ENCODE assay signal across 22 cellular contexts in the genomic region with DNA sequence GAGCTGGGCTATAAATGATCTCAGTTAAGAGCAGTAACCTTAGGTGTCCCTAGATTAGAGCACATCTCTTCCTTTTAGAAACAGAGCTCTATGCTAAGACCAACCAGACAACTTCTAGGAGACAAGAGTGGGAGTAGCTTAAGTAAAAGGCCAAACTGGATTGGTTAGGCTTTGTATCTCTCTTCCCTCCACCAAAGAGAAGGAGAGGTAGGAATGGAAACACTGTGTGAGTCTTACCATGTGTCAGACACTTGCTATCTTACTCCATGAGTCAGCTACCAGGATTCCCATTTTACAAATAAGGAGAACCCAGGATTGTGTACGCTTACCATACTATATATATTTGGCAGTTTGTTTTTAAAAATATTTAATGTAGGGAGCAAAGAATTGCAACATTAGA.
A peak's percentile ranks its signal among the peaks of the same experiment; 100 is the strongest.
DNase-seq lines count a peak whose midpoint lies in the region; ATAC-seq and TF ChIP-seq lines count a peak whose summit lies in the region.
"Had no signal": no experiment of that assay in that cellular context is flagged by ENCODE, and none has a peak within 500 bp of the region (broad histone marks: within the 10 kb centered on the region; RNA-seq: fewer than 3 reads in every experiment).

No MANE protein-coding gene starts in this region.

- H3K23ac ChIP-seq in mesenchymal stem cell (ENCODE audit: low read length in 2 of 2), result no peak overlapping the region

- no peaks in the 10 kb centered on the region for H3K79me1 ChIP-seq in mesenchymal stem cell (replicated peaks; ENCODE audit: low read length, poor library complexity, severe bottlenecking)

- no peak overlapping the region for H3K9ac ChIP-seq in mesenchymal stem cell (ENCODE audit: low read length)
- H3K9ac ChIP-seq: BLaER1, SK-N-SH had no signal

- H3K36me3 ChIP-seq in mesenchymal stem cell (ENCODE audit: control insufficient read depth in 1 of 2, insufficient read depth in 2 of 2, low read depth in 1 of 2, low read length in 2 of 2) (no peaks in the 10 kb centered on the region), lower lobe of right lung (no peaks in the 10 kb centered on the region)
- H3K36me3 ChIP-seq: BLaER1 had no signal

- no peak overlapping the region for H2BK15ac ChIP-seq in mesenchymal stem cell (ENCODE audit: low read depth, poor library complexity, severe bottlenecking)

- no peak overlapping the region for H2BK5ac ChIP-seq in mesenchymal stem cell (ENCODE audit: low read depth, low read length, poor library complexity, severe bottlenecking)

- TF ChIP-seq CTCF in lower lobe of right lung (IDR thresholded peaks at IDR 0.05), result no peak

- intact Hi-C loops in posterior vena cava (cut with DNase I) (no loop called here), lower lobe of right lung (cut with DNase I) (no loop called here)

- WGBS in mesenchymal stem cell, result no CpG with 5 or more reads among the region's 1 CpG

- ATAC-seq in lower lobe of right lung, result no peak
- ATAC-seq: HCT116 had no signal

- DNase-seq in ELR (ENCODE audit: low read depth) (peak; percentile 1), NCI-H226 (peak; percentile 10), amniotic epithelial cell (ENCODE audit: low read depth) (peak; percentile 27), mesenchymal stem cell (peak; percentile 3), SW480 (ENCODE audit: low spot score) (no peak), posterior vena cava (ENCODE audit: low spot score) (no peak), lower lobe of right lung (no peak)
- DNase-seq: Caco-2; CD4-positive, alpha-beta memory T cell; DMS 273 treated with DMSO at 0.1 percent for 48 hours; GDM1; GOT3; Karpas-422; MV-4-11; NCI-H1694; NCI-H2081 treated with DMSO at 0.1 percent for 48 hours; NCI-H510A treated with DMSO at 0.1 percent for 48 hours; RPMI8226; SHP77 treated with DMSO at 0.1 percent for 48 hours; SK-N-SH had no signal

- H3K4me3 ChIP-seq in mesenchymal stem cell (ENCODE audit: insufficient read depth in 1 of 2, low read depth in 1 of 2, low read length in 2 of 2) (no peak overlapping the region), lower lobe of right lung (no peak overlapping the region)
- H3K4me3 ChIP-seq: BLaER1 had no signal

- no peak overlapping the region for H4K8ac ChIP-seq in mesenchymal stem cell (ENCODE audit: low read length)

- no peak overlapping the region for H2AK5ac ChIP-seq in mesenchymal stem cell (ENCODE audit: low read length, severe bottlenecking)

- no peak overlapping the region for H3K18ac ChIP-seq in mesenchymal stem cell (ENCODE audit: low read depth in 1 of 2, low read length in 2 of 2)

- no peak overlapping the region for H3K4me2 ChIP-seq in mesenchymal stem cell (ENCODE audit: low read length, poor library complexity, severe bottlenecking)
- H3K4me2 ChIP-seq: BLaER1, SK-N-SH had no signal

- H2BK12ac ChIP-seq in mesenchymal stem cell (ENCODE audit: low read length in 2 of 2), result no peak overlapping the region

- H2BK120ac ChIP-seq in mesenchymal stem cell (ENCODE audit: low read depth, low read length), result no peak overlapping the region

- H3K4me1 ChIP-seq in mesenchymal stem cell (ENCODE audit: control insufficient read depth, insufficient read depth, low read depth, low read length), result peaks cover 2% of the 10 kb centered on the region
- H3K4me1 ChIP-seq in lower lobe of right lung, result no peaks in the 10 kb centered on the region
- H3K4me1 ChIP-seq: BLaER1 had no signal

- H3K4ac ChIP-seq in mesenchymal stem cell (ENCODE audit: low read depth in 1 of 2, low read length in 2 of 2), result no peak overlapping the region

- H2AFZ ChIP-seq in mesenchymal stem cell (ENCODE audit: low read depth, low read length), result no peak overlapping the region

- peaks cover 14% of the 10 kb centered on the region for H3K9me3 ChIP-seq in mesenchymal stem cell (ENCODE audit: control insufficient read depth, low read length)
- H3K9me3 ChIP-seq in lower lobe of right lung, result peaks cover 8% of the 10 kb centered on the region
- H3K9me3 ChIP-seq: Caco-2, SK-N-SH had no signal

- no peak overlapping the region for H3K14ac ChIP-seq in mesenchymal stem cell (ENCODE audit: low read length in 2 of 2)

- H3K27ac ChIP-seq in mesenchymal stem cell (ENCODE audit: low read length, poor library complexity, severe bottlenecking) (no peak overlapping the region), lower lobe of right lung (no peak overlapping the region)
- H3K27ac ChIP-seq: BLaER1 had no signal

- no peak overlapping the region for H4K91ac ChIP-seq in mesenchymal stem cell (ENCODE audit: low read length)

- H3K27me3 ChIP-seq in mesenchymal stem cell (ENCODE audit: control insufficient read depth in 1 of 2, insufficient read depth in 1 of 2, low read length in 2 of 2) (no peaks in the 10 kb centered on the region), lower lobe of right lung (ENCODE audit: low read depth) (no peaks in the 10 kb centered on the region)
- H3K27me3 ChIP-seq: BLaER1 had no signal

Comparison
In these comparisons a context has a peak if more than half of its experiments do, and no peak if none do; other contexts are left out.
1. DNase-seq: peak in ELR (single experiment), NCI-H226 (single experiment), amniotic epithelial cell (single experiment) and mesenchymal stem cell (single experiment); none in SW480 (single experiment), posterior vena cava (single experiment) and lower lobe of right lung (single experiment).